21 cellular contexts compared by ENCODE assay signal in the genomic region with DNA sequence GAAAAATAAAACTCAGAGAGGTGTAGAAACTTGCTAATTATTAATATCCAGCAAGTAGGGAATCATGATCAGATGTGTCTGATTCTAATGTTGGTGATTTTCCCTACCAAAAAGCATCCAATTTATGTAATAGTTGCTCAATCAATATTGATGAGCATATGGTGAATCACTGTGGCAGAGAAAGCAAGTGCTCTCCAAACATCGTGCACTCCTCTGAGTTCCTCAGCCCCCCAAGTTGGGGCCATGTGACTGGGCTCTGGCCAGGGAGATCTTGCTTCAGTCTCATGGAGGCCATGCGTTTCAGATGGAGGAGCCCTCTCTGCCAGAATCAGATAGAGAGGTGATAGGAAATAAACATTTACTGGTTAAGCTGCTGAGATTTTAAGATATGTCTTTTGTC.
"Had no signal": no experiment of that assay in that cellular context is flagged by ENCODE, and none has a peak within 500 bp of the region (broad histone marks: within the 10 kb centered on the region; RNA-seq: fewer than 3 reads in every experiment).

No MANE protein-coding gene starts in this region.

- H3K27me3 ChIP-seq: ovary, right atrium auricular region, right lobe of liver, tibial nerve, uterus had no signal

- DNase-seq: islet precursor cell; left ventricle myocardium inferior; midbrain; mucosa of descending colon; naive thymus-derived CD4-positive, alpha-beta T cell; ovary; right lobe of liver; stimulated activated CD4-positive, alpha-beta T cell treated with anti-CD3 and anti-CD28 coated beads, Interleukin-1b, Interleukin-23, amount 100 ng/mL, for 48 hours; stimulated activated CD4-positive, alpha-beta T cell treated with anti-CD3 and anti-CD28 coated beads, Interleukin-2, amount 100 ng/mL, for 48 hours; stimulated activated CD4-positive, alpha-beta T cell treated with anti-CD3 and anti-CD28 coated beads, Interleukin-4, amount 100 ng/mL, for 4 hours; stimulated activated CD8-positive, alpha-beta memory T cell treated with anti-CD3 and anti-CD28 coated beads, Interleukin-4, amount 100 ng/mL, for 48 hours; stimulated activated naive CD4-positive, alpha-beta T cell treated with Interleukin-2 at 50 U/mL for 16 hours; stimulated activated naive CD8-positive, alpha-beta T cell treated with anti-CD3 and anti-CD28 coated beads, Interleukin-15, amount 100 ng/mL, for 72 hours; substantia nigra; uterus had no signal

- ATAC-seq: mucosa of descending colon; naive thymus-derived CD4-positive, alpha-beta T cell; natural killer cell treated with Interleukin-12 subunit alpha and Interleukin-12 subunit beta and Interleukin-15 and Interleukin-18, amount 100 ng/mL, for 72 hours; right lobe of liver; stimulated activated memory B cell treated with anti-CD40 and anti-IgM and Interleukin-4, amounts not matched to agents 10 μg/mL and 1 μg/mL and 100 μg/mL, for 72 hours; stimulated activated naive CD8-positive, alpha-beta T cell treated with anti-CD3 and anti-CD28 coated beads, Interleukin-15, amount 100 ng/mL, for 72 hours had no signal

- H3K4me2 ChIP-seq: smooth muscle cell had no signal

- H3K4me3 ChIP-seq: left ventricle myocardium inferior, lung, mucosa of descending colon, ovary, right atrium auricular region, right lobe of liver, smooth muscle cell, tibial nerve, uterus had no signal

- H3K36me3 ChIP-seq: left ventricle myocardium inferior, ovary, right atrium auricular region, right lobe of liver, tibial nerve, uterus had no signal

- H3K27ac ChIP-seq: left ventricle myocardium inferior, ovary, right atrium auricular region, right lobe of liver, tibial nerve, uterus had no signal

- H3K9me3 ChIP-seq: mucosa of descending colon, ovary, right atrium auricular region, right lobe of liver, tibial nerve, uterus had no signal

- H3K4me1 ChIP-seq: right lobe of liver, tibial nerve, uterus had no signal
